ENCODE assay signal across 11 cellular contexts in genomic region chr5:89071101-89071940, GRCh38.
DNase-seq lines count a peak whose midpoint lies in the region; ATAC-seq, FAIRE-seq and TF ChIP-seq lines count a peak whose summit lies in the region.
"Had no signal": no experiment of that assay in that cellular context is flagged by ENCODE, and none has a peak within 500 bp of the region (broad histone marks: within the 10 kb centered on the region; RNA-seq: fewer than 3 reads in every experiment).

No MANE protein-coding gene starts in this region.

- intact Hi-C loops in left ventricle myocardium inferior (cut with micrococcal nuclease): no loop called here

- no peak overlapping the region for H3K27ac ChIP-seq in astrocyte (ENCODE audit: low read depth, low read length)
- H3K27ac ChIP-seq in left ventricle myocardium inferior (replicated peaks): no peak overlapping the region
- H3K27ac ChIP-seq: neutrophil had no signal

- ATAC-seq in GM18499 (IDR thresholded peaks at IDR 0.05; ENCODE audit: insufficient read depth, unreplicated experiment): peak; percentile 66
- peak; percentile 54 for ATAC-seq in GM21367 (IDR thresholded peaks at IDR 0.05; ENCODE audit: unreplicated experiment)
- ATAC-seq in HG03064 (IDR thresholded peaks at IDR 0.05; ENCODE audit: low read depth, unreplicated experiment): peak; percentile 71

- no peak overlapping the region for H3K4me2 ChIP-seq in astrocyte (ENCODE audit: low read length)

- H3K36me3 Mint-ChIP-seq in astrocyte (ENCODE audit: low read depth, unreplicated experiment): peaks cover 2% of the 10 kb centered on the region
- H3K36me3 Mint-ChIP-seq: CD14-positive monocyte had no signal

- no peaks in the 10 kb centered on the region for H3K27me3 Mint-ChIP-seq in astrocyte (ENCODE audit: low read depth, unreplicated experiment)

- H3K36me3 ChIP-seq in astrocyte (ENCODE audit: insufficient read depth, low read length): no peaks in the 10 kb centered on the region
- H3K36me3 ChIP-seq in left ventricle myocardium inferior: no peaks in the 10 kb centered on the region
- H3K36me3 ChIP-seq: neutrophil had no signal

- H3K4me3 Mint-ChIP-seq in astrocyte (ENCODE audit: unreplicated experiment): no peak overlapping the region
- H3K4me3 Mint-ChIP-seq: CD14-positive monocyte had no signal

- H3K4me1 ChIP-seq in astrocyte (ENCODE audit: insufficient read depth, low read length) (no peaks in the 10 kb centered on the region), left ventricle myocardium inferior (no peaks in the 10 kb centered on the region)

- no peak overlapping the region for H3K27ac Mint-ChIP-seq in astrocyte (ENCODE audit: unreplicated experiment)
- H3K27ac Mint-ChIP-seq: CD14-positive monocyte had no signal

- DNase-seq in astrocyte (ENCODE audit: low read depth): peak; percentile 13
- no peak for DNase-seq in SKM-1 (lab: John Stamatoyannopoulos, UW; ENCODE audit: unreplicated experiment)
- no peak for DNase-seq in T-helper 1 cell
- DNase-seq in left ventricle myocardium inferior: no peak
- DNase-seq in NCI-H2227 (lab: John Stamatoyannopoulos, UW; ENCODE audit: unreplicated experiment): no peak
- DNase-seq: activated naive CD4-positive, alpha-beta T cell treated with Interleukin-2 at 50 U/mL for 16 hours had no signal

- TF ChIP-seq CTCF in astrocyte (IDR thresholded peaks at IDR 0.05; ENCODE audit: insufficient read depth, low read depth, low read length): no peak
- TF ChIP-seq CTCF in left ventricle myocardium inferior (IDR thresholded peaks at IDR 0.05; ENCODE audit: borderline replicate concordance): no peak

- FAIRE-seq in astrocyte (lab: Jason Lieb, UNC): no peak

- H4K20me1 ChIP-seq in astrocyte (ENCODE audit: insufficient read depth, low read length): no peaks in the 10 kb centered on the region

- H3K27me3 ChIP-seq in astrocyte (ENCODE audit: insufficient read depth, low read length): no peaks in the 10 kb centered on the region
- no peaks in the 10 kb centered on the region for H3K27me3 ChIP-seq in left ventricle myocardium inferior (ENCODE audit: low read depth)
- H3K27me3 ChIP-seq: neutrophil had no signal

- H3K9me3 ChIP-seq in astrocyte (ENCODE audit: insufficient read depth, low read depth, low read length): no peaks in the 10 kb centered on the region
- H3K9me3 ChIP-seq in left ventricle myocardium inferior (replicated peaks): no peaks in the 10 kb centered on the region
- H3K9me3 ChIP-seq: neutrophil had no signal

- no peaks in the 10 kb centered on the region for H3K79me2 ChIP-seq in astrocyte (ENCODE audit: insufficient read depth, low read length)

- no peak overlapping the region for H3K9ac ChIP-seq in astrocyte (ENCODE audit: low read length)

- H3K4me3 ChIP-seq in astrocyte (ENCODE audit: insufficient read depth, low read depth, low read length) (no peak overlapping the region), left ventricle myocardium inferior (no peak overlapping the region)

- H3K4me1 Mint-ChIP-seq in astrocyte (ENCODE audit: low read depth, unreplicated experiment): peaks cover 13% of the 10 kb centered on the region

- no peaks in the 10 kb centered on the region for H3K9me3 Mint-ChIP-seq in astrocyte (ENCODE audit: unreplicated experiment)
- H3K9me3 Mint-ChIP-seq: CD14-positive monocyte had no signal

- no peak overlapping the region for H2AFZ ChIP-seq in astrocyte (ENCODE audit: low read depth, low read length)
